ENCODE assay signal across 2 cellular contexts in the genomic region with DNA sequence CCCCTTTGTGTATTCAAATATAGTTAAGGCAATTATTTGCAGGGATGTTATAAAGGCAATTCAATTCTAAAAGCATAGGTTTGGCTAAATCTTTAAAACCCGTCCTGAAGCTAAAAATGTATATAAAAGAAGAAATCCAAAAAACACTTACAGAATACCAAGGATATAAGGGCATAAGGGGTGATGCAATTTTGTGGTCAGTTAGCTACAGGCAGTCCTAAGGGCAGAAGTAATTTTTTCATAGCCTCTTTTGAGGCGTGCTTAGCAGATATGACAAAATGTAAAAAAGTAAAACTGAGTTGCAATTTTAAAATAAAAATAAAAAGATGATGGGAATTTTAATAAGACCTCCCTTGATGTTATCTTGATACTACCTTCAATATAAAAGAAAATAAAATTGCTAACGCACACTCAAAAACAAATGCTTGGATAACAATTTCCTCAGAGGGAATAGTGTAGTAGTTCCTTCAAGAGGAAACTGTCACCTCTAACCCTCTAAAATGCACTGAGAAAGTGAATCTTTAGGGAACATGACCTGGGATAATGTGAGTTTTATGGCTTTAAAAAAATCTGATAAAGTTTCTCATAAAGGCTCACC.
A peak's percentile ranks its signal among the peaks of the same experiment; 100 is the strongest.
TF ChIP-seq lines count a peak whose summit lies in the region.

No MANE protein-coding gene starts in this region.

TF ChIP-seq in IMR-90, 13 proteins besides CTCF, POLR2A, EP300 and RAD21:
- TF ChIP-seq CEBPB (IDR thresholded peaks at IDR 0.05; ENCODE audit: low read depth, low read length), result peak; percentile 62; the same call in 1 of the 2 replicates
- TF ChIP-seq SMC3 (IDR thresholded peaks at IDR 0.05; ENCODE audit: low read depth, low read length), result no peak

TF ChIP-seq in GM12878, 131 proteins besides CTCF, POLR2A, EP300 and RAD21:
- TF ChIP-seq MEF2B (IDR thresholded peaks at IDR 0.05; ENCODE audit: partially characterized antibody, poor library complexity, severe bottlenecking) (no peak), ASH2L (IDR thresholded peaks at IDR 0.05; ENCODE audit: borderline replicate concordance, low read depth) (no peak), SMAD5 (IDR thresholded peaks at IDR 0.05; ENCODE audit: low read depth) (no peak), PML (IDR thresholded peaks at IDR 0.05; ENCODE audit: low read length) (no peak), DPF2 (IDR thresholded peaks at IDR 0.05) (no peak), KLF5 (IDR thresholded peaks at IDR 0.05; ENCODE audit: partially characterized antibody) (no peak), ZSCAN29 (IDR thresholded peaks at IDR 0.05) (no peak)
- TF ChIP-seq, protein P1, sequence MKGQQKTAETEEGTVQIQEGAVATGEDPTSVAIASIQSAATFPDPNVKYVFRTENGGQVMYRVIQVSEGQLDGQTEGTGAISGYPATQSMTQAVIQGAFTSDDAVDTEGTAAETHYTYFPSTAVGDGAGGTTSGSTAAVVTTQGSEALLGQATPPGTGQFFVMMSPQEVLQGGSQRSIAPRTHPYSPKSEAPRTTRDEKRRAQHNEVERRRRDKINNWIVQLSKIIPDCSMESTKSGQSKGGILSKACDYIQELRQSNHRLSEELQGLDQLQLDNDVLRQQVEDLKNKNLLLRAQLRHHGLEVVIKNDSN (IDR thresholded peaks at IDR 0.05; ENCODE audit: borderline replicate concordance, extremely low read length, insufficient read depth, low read depth, low read length), result no peak
